ENCODE assay signal across 1 cellular context in genomic region chr10:16436758-16437539, GRCh38.
TF ChIP-seq lines count a peak whose summit lies in the region.

TSS of gene PTER (plus strand) at chr10:16437010. CDS start at chr10:16484385, 47,375 bp downstream.

TF ChIP-seq in K562, 482 proteins besides CTCF, POLR2A, EP300 and RAD21 (continued from another document and continues in another):
- no peak for TF ChIP-seq ZNF318 (IDR thresholded peaks at IDR 0.05; ENCODE audit: borderline replicate concordance in 1 of 2, low read depth in 1 of 2)
- TF ChIP-seq SUPT5H (IDR thresholded peaks at IDR 0.05) = peak; percentile 93
- TF ChIP-seq KLF16 (IDR thresholded peaks at IDR 0.05) = no peak
- TF ChIP-seq MAFK (IDR thresholded peaks at IDR 0.05; ENCODE audit: low read length) = no peak
- no peak for TF ChIP-seq SAP30 (IDR thresholded peaks at IDR 0.05; ENCODE audit: borderline replicate concordance, insufficient read depth, low read depth, low read length, poor library complexity, severe bottlenecking)
- 0 out of 2 replicates have a peak, but pooled peaks have one; percentile 15 for TF ChIP-seq ZBTB9 (CRISPR knock-in tag; IDR thresholded peaks at IDR 0.05)
- TF ChIP-seq FIP1L1 (IDR thresholded peaks at IDR 0.05; ENCODE audit: low read depth, low read length, poor library complexity, severe bottlenecking) = no peak
- TF ChIP-seq TOE1 (IDR thresholded peaks at IDR 0.05; ENCODE audit: borderline replicate concordance) = no peak; the same call in 1 of the 2 replicates
- TF ChIP-seq TOE1 (CRISPR knock-in tag; IDR thresholded peaks at IDR 0.05; ENCODE audit: borderline replicate concordance, low read depth) = no peak
- TF ChIP-seq U2AF2 (optimal IDR thresholded peaks at IDR 0.05; ENCODE audit: low read depth, low read length) = no peak
- TF ChIP-seq RBBP5 (IDR thresholded peaks at IDR 0.05; ENCODE audit: borderline replicate concordance, insufficient read depth, low read length, poor library complexity, severe bottlenecking) = peak; percentile 38
- peak; percentile 57; the same call in 1 of the 2 replicates for TF ChIP-seq ATF7 (IDR thresholded peaks at IDR 0.05)
- TF ChIP-seq POLR2B (IDR thresholded peaks at IDR 0.05; ENCODE audit: low read depth, partially characterized antibody) = peak; percentile 87
- TF ChIP-seq ARID3A (IDR thresholded peaks at IDR 0.05; ENCODE audit: borderline replicate concordance, low read depth, low read length) = no peak
- no peak for TF ChIP-seq FOXJ2 (tag; IDR thresholded peaks at IDR 0.05)
- no peak for TF ChIP-seq SMARCC2 (IDR thresholded peaks at IDR 0.05; ENCODE audit: low read depth)
- peak; percentile 45; the same call in 1 of the 2 replicates for TF ChIP-seq TGIF2 (CRISPR knock-in tag; IDR thresholded peaks at IDR 0.05)
- TF ChIP-seq ZNF445 (CRISPR knock-in tag; IDR thresholded peaks at IDR 0.05; ENCODE audit: low read depth) = no peak
- TF ChIP-seq FOXO4 (CRISPR knock-in tag; IDR thresholded peaks at IDR 0.05) = no peak
- TF ChIP-seq TARDBP (IDR thresholded peaks at IDR 0.05) = no peak
- no peak for TF ChIP-seq CLOCK (CRISPR knock-in tag; IDR thresholded peaks at IDR 0.05; ENCODE audit: borderline replicate concordance)
- TF ChIP-seq ZNF395 (CRISPR knock-in tag; IDR thresholded peaks at IDR 0.05) = no peak
- TF ChIP-seq CREB3L1 (IDR thresholded peaks at IDR 0.05; ENCODE audit: borderline replicate concordance, low read depth) = peak; percentile 34; the same call in 1 of the 2 replicates
- no peak for TF ChIP-seq CHD2 (IDR thresholded peaks at IDR 0.05; ENCODE audit: low read depth, low read length)
- TF ChIP-seq ESRRB (CRISPR knock-in tag; IDR thresholded peaks at IDR 0.05; ENCODE audit: borderline replicate concordance) = no peak
- no peak for TF ChIP-seq COPS2 (conservative IDR thresholded peaks at IDR 0.05)
- TF ChIP-seq SRF (CRISPR knock-in tag; IDR thresholded peaks at IDR 0.05) = peak; percentile 74 to 97
- no peak; the same call in 1 of the 2 replicates for TF ChIP-seq AFF4 (CRISPR knock-in tag; IDR thresholded peaks at IDR 0.05)
- no peak for TF ChIP-seq RBM15 (IDR thresholded peaks at IDR 0.05; ENCODE audit: insufficient read depth, low read length)
- no peak for TF ChIP-seq ZBTB34 (CRISPR knock-in tag; IDR thresholded peaks at IDR 0.05)
- TF ChIP-seq FOXJ3 (CRISPR knock-in tag; IDR thresholded peaks at IDR 0.05) = no peak
- TF ChIP-seq HMG20A (CRISPR knock-in tag; conservative IDR thresholded peaks at IDR 0.05) = no peak
